Comparison of ENCODE assay signal across 8 cellular contexts in genomic region chr15:84173231-84173610, GRCh38.
DNase-seq lines count a peak whose midpoint lies in the region; ATAC-seq and TF ChIP-seq lines count a peak whose summit lies in the region.
"Not testable (repeated sequence)": the region's sequence is repeated elsewhere in the genome, so short reads cannot be mapped to it uniquely, and the experiment has no call there.

No MANE protein-coding gene starts in this region.

- TF ChIP-seq POLR2A in tibial nerve (IDR thresholded peaks at IDR 0.05) = not testable (repeated sequence)

- not testable (repeated sequence) for H3K36me3 ChIP-seq in RWPE2 (ENCODE audit: low read depth); heart right ventricle; lung (ENCODE audit: control insufficient read depth in 2 of 2, insufficient read depth in 2 of 2, low read length in 2 of 2); tibial nerve

- not testable (repeated sequence) for TF ChIP-seq EP300 in tibial nerve (IDR thresholded peaks at IDR 0.05)

- POLR2A ChIA-PET in AG04450 (lab: Yijun Ruan, JAX) = not testable (repeated sequence)

- DNase-seq in AG04450 (ENCODE audit: low read depth, low spot score); coronary artery (ENCODE audit: low spot score); skeletal muscle cell (ENCODE audit: low read depth): not testable (repeated sequence)
- DNase-seq in RWPE2 (ENCODE audit: low spot score) (peak; percentile 34), heart right ventricle (peak; percentile 3 to 30), lung (ENCODE audit: low spot score) (peak; percentile 28), tibial nerve (ENCODE audit: low spot score in 2 of 2) (peak in 1 of 2 donors; percentile 3)
- DNase-seq in activated T-cell treated with anti-CD3 and anti-CD28 coated beads, Interleukin-2, amount 50 U/mL, for 48 hours = peak; percentile 45 to 47

- 0 to 1% methylated on average over 7 of the region's 22 CpGs for WGBS in heart right ventricle, 2 donors
- WGBS in lung, 2 donors = 0 to 8% methylated on average over 8 to 13 of the region's 22 CpGs
- WGBS in tibial nerve, 2 donors = 3% methylated on average over 8 of the region's 22 CpGs; no CpG with 5 or more reads in 1 of the 2 donors

- CTCF ChIA-PET in AG04450 (lab: Charles Lee) = not testable (repeated sequence)

- H3K27ac ChIP-seq in AG04450 (ENCODE audit: low read depth, low read length); RWPE2 (ENCODE audit: poor library complexity, severe bottlenecking); lung (ENCODE audit: low read depth in 1 of 2, low read length in 1 of 2): not testable (repeated sequence)
- H3K27ac ChIP-seq in coronary artery (peak overlapping the region; percentile 55 to 62), heart right ventricle (peak overlapping the region in 5 of 10 donors; percentile 25 to 72 (median 65)), tibial nerve (peak overlapping the region in 3 of 4 donors; percentile 58 to 77 (median 70))

- TF ChIP-seq CTCF in AG04450 (IDR thresholded peaks at IDR 0.05; ENCODE audit: low read depth, low read length); RWPE2 (IDR thresholded peaks at IDR 0.05; ENCODE audit: poor library complexity, severe bottlenecking); coronary artery (IDR thresholded peaks at IDR 0.05); heart right ventricle (IDR thresholded peaks at IDR 0.05); lung (IDR thresholded peaks at IDR 0.05; ENCODE audit: control extremely low read depth, extremely low read depth); tibial nerve (IDR thresholded peaks at IDR 0.05): not testable (repeated sequence)

- not testable (repeated sequence) for H3K9me3 ChIP-seq in AG04450 (ENCODE audit: control insufficient read depth, insufficient read depth, low read length); RWPE2 (ENCODE audit: severe bottlenecking); heart right ventricle; lung (ENCODE audit: control insufficient read depth in 2 of 2, insufficient read depth in 1 of 2, low read length in 1 of 2); tibial nerve

- H3K27me3 ChIP-seq in AG04450 (ENCODE audit: control insufficient read depth, insufficient read depth, low read length); RWPE2 (ENCODE audit: insufficient read depth, poor library complexity, severe bottlenecking); heart right ventricle; lung (ENCODE audit: control insufficient read depth, insufficient read depth); tibial nerve: not testable (repeated sequence)

- H3K4me3 ChIP-seq in AG04450 (ENCODE audit: low read depth, low read length) (peak overlapping the region; percentile 49), coronary artery (peak overlapping the region; percentile 55), heart right ventricle (peak overlapping the region in 7 of 10 donors; percentile 27 to 52 (median 47)), skeletal muscle cell (ENCODE audit: low read depth, low read length) (peak overlapping the region; percentile 31), tibial nerve (peak overlapping the region in 3 of 4 donors; percentile 29 to 48 (median 31))
- H3K4me3 ChIP-seq in RWPE2 (ENCODE audit: severe bottlenecking); lung: not testable (repeated sequence)

- intact Hi-C loops in heart right ventricle (cut with DNase I) = not testable (repeated sequence)

- not testable (repeated sequence) for H3K4me1 ChIP-seq in RWPE2 (ENCODE audit: insufficient read depth, poor library complexity, severe bottlenecking); heart right ventricle; lung (ENCODE audit: control insufficient read depth in 2 of 2, insufficient read depth in 2 of 2, low read length in 2 of 2); tibial nerve

- not testable (repeated sequence) for ATAC-seq in RWPE2 (ENCODE audit: low read depth); heart right ventricle; lung (ENCODE audit: insufficient read depth, low FRiP score)
